In the genomic region with DNA sequence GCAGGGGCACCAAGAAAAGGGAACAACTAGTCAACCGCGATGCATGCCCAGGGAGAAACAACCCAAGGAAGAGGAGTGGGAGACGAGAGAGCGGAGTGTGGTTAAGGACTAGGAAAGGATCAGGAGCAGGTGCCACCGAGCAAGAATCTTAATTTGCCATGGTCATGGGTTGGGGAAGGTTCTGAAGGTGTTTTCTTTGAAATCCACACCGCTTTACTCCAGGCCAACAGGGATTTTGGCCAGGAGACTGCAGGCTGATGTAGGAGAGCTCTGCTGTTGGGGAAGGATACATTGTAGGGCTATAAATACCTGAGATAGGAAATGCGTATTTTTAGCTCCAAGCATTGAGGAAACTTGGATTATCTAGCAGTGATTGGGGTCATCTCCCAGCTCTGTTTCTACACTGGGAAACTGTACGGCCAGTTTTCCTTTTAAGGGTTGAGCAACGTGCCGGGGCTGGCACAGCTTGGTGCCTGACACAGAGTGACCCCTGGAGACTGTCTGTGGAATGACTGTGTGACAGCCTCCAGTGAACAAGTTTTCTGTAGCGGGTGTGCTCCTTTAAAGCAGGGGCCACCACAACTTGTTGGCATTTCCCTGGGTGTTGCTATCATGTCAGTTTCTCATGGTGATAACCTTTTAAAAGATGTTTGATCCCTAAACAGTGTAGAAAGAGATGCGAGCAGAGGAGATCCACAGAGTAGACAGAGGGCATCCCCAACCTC, we compare ENCODE assay signal across 11 cellular contexts. TPM values are rescaled to one million over a fixed set of nuclear protein-coding genes. Genes with fewer than 3 reads are reported as not detected.
DNase-seq lines count a peak whose midpoint lies in the region; ATAC-seq, FAIRE-seq and TF ChIP-seq lines count a peak whose summit lies in the region.
"Had no signal": no experiment of that assay in that cellular context is flagged by ENCODE, and none has a peak within 500 bp of the region (broad histone marks: within the 10 kb centered on the region; RNA-seq: fewer than 3 reads in every experiment).

No MANE protein-coding gene starts in this region.

- H2AFZ ChIP-seq in K562 (ENCODE audit: low read depth, low read length), result no peak overlapping the region

- H3K79me2 ChIP-seq in K562 (ENCODE audit: control insufficient read depth, insufficient read depth, low read length), result no peaks in the 10 kb centered on the region

- CTCF ChIA-PET in A549 (lab: Yijun Ruan, JAX), result interaction anchor here (0.8 to 1.7 kb wide), 7 partner anchors 10 to 647 kb away, joined by 3 to 10 read pairs (median 3); no protein-coding TSS in a partner anchor
- CTCF ChIA-PET in HEK293T (lab: Yijun Ruan, JAX), result interaction anchor here (1.0 to 1.1 kb wide), 2 partner anchors 35 to 388 kb away, joined by 3 read pairs; no protein-coding TSS in a partner anchor
- CTCF ChIA-PET in K562 (lab: Yijun Ruan, JAX; ENCODE audit: low intra/inter-chr PET ratio), result no interaction called here

- TF ChIP-seq EP300 in A549 (IDR thresholded peaks at IDR 0.05) (no peak), K562 (IDR thresholded peaks at IDR 0.05; ENCODE audit: low read length) (no peak)

- H3K9ac ChIP-seq in K562 (ENCODE audit: insufficient read depth in 1 of 2, low read depth in 2 of 2, low read length in 2 of 2), result no peak overlapping the region
- no peak overlapping the region for H3K9ac ChIP-seq in liver (ENCODE audit: low read depth in 1 of 2, low read length in 2 of 2)
- H3K9ac ChIP-seq: BLaER1 treated with 17β-estradiol and CSF1 and Interleukin-3, amounts not matched to agents 10 nM and 100 nM had no signal

- TF ChIP-seq RAD21 in A549 (conservative IDR thresholded peaks at IDR 0.05 in 1 of 2, IDR thresholded peaks at IDR 0.05 in 1 of 2) (peak; percentile 57 to 71), K562 (CRISPR knock-in tag; conservative IDR thresholded peaks at IDR 0.05 in 1 of 2, IDR thresholded peaks at IDR 0.05 in 1 of 2) (peak; percentile 11 to 41; a peak in 2 of 4 replicates), liver (IDR thresholded peaks at IDR 0.05) (peak; percentile 44 to 60)

- TF ChIP-seq CTCF in A549 (IDR thresholded peaks at IDR 0.05), result peak; percentile 38; the same call in 2 of the 3 replicates
- TF ChIP-seq CTCF in K562 (IDR thresholded peaks at IDR 0.05 in 2 of 3, conservative IDR thresholded peaks at IDR 0.05 in 1 of 3; ENCODE audit: insufficient read depth in 2 of 3, low read depth in 1 of 3, low read length in 3 of 3), result peak; percentile 34 to 42 (median 36); a peak in 3 of 6 replicates
- peak; percentile 12 for TF ChIP-seq CTCF in liver (IDR thresholded peaks at IDR 0.05; ENCODE audit: low read depth, low read length, missing input control)

- peak; percentile 78 to 94; a peak in 5 of 6 replicates for ATAC-seq in A549
- ATAC-seq in K562, result peak; percentile 70
- ATAC-seq in GM18858 (IDR thresholded peaks at IDR 0.05; ENCODE audit: unreplicated experiment), result no peak
- no peak for ATAC-seq in HG02852 (IDR thresholded peaks at IDR 0.05; ENCODE audit: unreplicated experiment)
- ATAC-seq in aorta (ENCODE audit: low FRiP score), result no peak

- H3K4me2 ChIP-seq in A549 (no peak overlapping the region), K562 (ENCODE audit: insufficient read depth, low read length) (no peak overlapping the region)
- H3K4me2 ChIP-seq: BLaER1 treated with 17β-estradiol and CSF1 and Interleukin-3, amounts not matched to agents 10 nM and 100 nM had no signal

- H3K9me1 ChIP-seq in K562 (ENCODE audit: control insufficient read depth, insufficient read depth, low read length), result no peaks in the 10 kb centered on the region

- POLR2A ChIA-PET in A549 (lab: Yijun Ruan, JAX) (no interaction called here), HEK293T (lab: Yijun Ruan, JAX) (no interaction called here), K562 (lab: Yijun Ruan, JAX) (no interaction called here)

- in situ Hi-C loops in K562 (cut with MboI), result no loop called here

- H3K4me3 ChIP-seq in A549, result no peak overlapping the region
- no peak overlapping the region for H3K4me3 ChIP-seq in K562
- no peak overlapping the region for H3K4me3 ChIP-seq in liver (ENCODE audit: low read depth in 1 of 3, low read length in 3 of 3)
- no peak overlapping the region for H3K4me3 ChIP-seq in aorta (ENCODE audit: low read length in 2 of 2)
- H3K4me3 ChIP-seq: BLaER1 treated with 17β-estradiol and CSF1 and Interleukin-3, amounts not matched to agents 10 nM and 100 nM; tibial artery had no signal

- WGBS in A549 (ENCODE audit: missing lambda C conversion rate), result 30% methylated on average over 12 of the region's 12 CpGs
- 0% methylated on average over 12 of the region's 12 CpGs for WGBS in K562 (ENCODE audit: insufficient coverage, low coverage, missing lambda C conversion rate)
- WGBS in liver, result 53% methylated on average over 12 of the region's 12 CpGs
- WGBS in aorta, 2 donors, result 54 to 56% methylated on average over 12 of the region's 12 CpGs

- intact Hi-C loops in K562 (cut with micrococcal nuclease) (no loop called here), aorta (cut with DNase I) (no loop called here)

- H3K9me3 ChIP-seq in A549 (no peaks in the 10 kb centered on the region), K562 (replicated peaks; ENCODE audit: control insufficient read depth, insufficient read depth, low read depth, low read length) (no peaks in the 10 kb centered on the region), liver (ENCODE audit: control insufficient read depth in 4 of 4, low read length in 3 of 4) (no peaks in the 10 kb centered on the region), aorta (ENCODE audit: control insufficient read depth, low read length) (no peaks in the 10 kb centered on the region)
- H3K9me3 ChIP-seq: BLaER1 treated with 17β-estradiol and CSF1 and Interleukin-3, amounts not matched to agents 10 nM and 100 nM; tibial artery had no signal

- FAIRE-seq in A549 (lab: Jason Lieb, UNC) (peak; percentile 96), K562 (lab: Jason Lieb, UNC) (no peak)
- FAIRE-seq: endothelial cell of umbilical vein had no signal

- BruUV-seq in K562 (replicated peaks; lab: Mats Ljungman, UMichigan), result no TSS peak

- DNase-seq in A549 (ENCODE audit: low read depth in 1 of 2, low spot score in 1 of 2), result peak; percentile 56 to 69
- DNase-seq in HEK293T (ENCODE audit: extremely low spot score), result peak; percentile 68
- peak in 2 of 4 experiments; percentile 9 to 15 for DNase-seq in K562 (ENCODE audit: extremely low read depth in 1 of 4, low spot score in 3 of 4)
- no peak for DNase-seq in aorta
- DNase-seq in activated CD8-positive, alpha-beta memory T cell treated with anti-CD3 and anti-CD28 coated beads, Interleukin-2, amount 50 U/mL, for 4 hours, result no peak
- DNase-seq: tibial artery had no signal

- no peak overlapping the region for H3K27ac ChIP-seq in A549
- H3K27ac ChIP-seq in K562 (ENCODE audit: extremely low read depth, low read depth, low read length), result no peak overlapping the region
- no peak overlapping the region for H3K27ac ChIP-seq in liver (ENCODE audit: low read depth in 1 of 2, low read length in 2 of 2)
- H3K27ac ChIP-seq in aorta (ENCODE audit: low read depth in 1 of 2, low read length in 2 of 2), result no peak overlapping the region
- H3K27ac ChIP-seq: BLaER1 treated with 17β-estradiol and CSF1 and Interleukin-3, amounts not matched to agents 10 nM and 100 nM; tibial artery had no signal

- H4K20me1 ChIP-seq in K562 (replicated peaks; ENCODE audit: control insufficient read depth, insufficient read depth, low read length), result no peaks in the 10 kb centered on the region
- H4K20me1 ChIP-seq: BLaER1 treated with 17β-estradiol and CSF1 and Interleukin-3, amounts not matched to agents 10 nM and 100 nM had no signal

- TF ChIP-seq POLR2A in A549 (IDR thresholded peaks at IDR 0.05; ENCODE audit: low read length) (no peak), K562 (conservative IDR thresholded peaks at IDR 0.05) (no peak)

- H3K27me3 ChIP-seq in K562 (ENCODE audit: control insufficient read depth in 2 of 2, insufficient read depth in 2 of 2, low read length in 2 of 2) (peaks cover 0 to 3% of the 10 kb centered on the region in 2 experiments; a peak in 2 of 5 replicates), liver (ENCODE audit: control insufficient read depth in 4 of 4, insufficient read depth in 4 of 4, low read length in 3 of 4) (peaks cover 0 to 8% (median under 1%) of the 10 kb centered on the region in 4 donors), aorta (ENCODE audit: control insufficient read depth in 1 of 2, insufficient read depth in 2 of 2, low read length in 1 of 2) (no peaks in the 10 kb centered on the region)
- H3K27me3 ChIP-seq: BLaER1 treated with 17β-estradiol and CSF1 and Interleukin-3, amounts not matched to agents 10 nM and 100 nM; tibial artery had no signal

- H3K4me1 ChIP-seq in A549, result no peaks in the 10 kb centered on the region
- H3K4me1 ChIP-seq in K562 (replicated peaks in 1 of 2; ENCODE audit: control insufficient read depth in 2 of 2, insufficient read depth in 2 of 2, low read length in 2 of 2), result no peaks in the 10 kb centered on the region
- H3K4me1 ChIP-seq in liver (ENCODE audit: control insufficient read depth in 4 of 4, insufficient read depth in 4 of 4, low read length in 3 of 4), result no peaks in the 10 kb centered on the region
- H3K4me1 ChIP-seq in aorta (ENCODE audit: control insufficient read depth in 1 of 2, insufficient read depth in 2 of 2, low read length in 2 of 2), result no peaks in the 10 kb centered on the region
- H3K4me1 ChIP-seq: BLaER1 treated with 17β-estradiol and CSF1 and Interleukin-3, amounts not matched to agents 10 nM and 100 nM; tibial artery had no signal

- H3K36me3 ChIP-seq in K562 (ENCODE audit: control insufficient read depth, insufficient read depth, low read length) (no peaks in the 10 kb centered on the region), liver (ENCODE audit: control insufficient read depth in 4 of 4, insufficient read depth in 3 of 4, low read depth in 1 of 4, low read length in 3 of 4) (no peaks in the 10 kb centered on the region), aorta (ENCODE audit: control insufficient read depth in 1 of 2, insufficient read depth in 2 of 2, low read length in 1 of 2) (no peaks in the 10 kb centered on the region)
- H3K36me3 ChIP-seq: BLaER1 treated with 17β-estradiol and CSF1 and Interleukin-3, amounts not matched to agents 10 nM and 100 nM; tibial artery had no signal

RNA-seq across cellular contexts. Expression of gene ZNF536, which starts 34.2 kb away (rescaled TPM):
- polyA plus RNA-seq in A549 (2011; rRNA removed), result not detected in 2 replicates
- polyA plus RNA-seq in A549 (2012; cell fraction: cytosol; rRNA removed), result not detected in 2 replicates
- polyA plus RNA-seq in A549 (2012; cell fraction: nucleus; rRNA removed), result not detected in 2 replicates
- not detected in 3 replicates for polyA plus RNA-seq in A549 (2017; fragmentation: RNase III; extraction: RNeasy Plus Mini Kit Qiagen cat#74134 plus additional on column Dnase treatment)
- not detected in 2 replicates for polyA minus RNA-seq in A549 (2011; rRNA and poly(A)+ RNA removed)
- total RNA-seq in K562 (2011; cell fraction: chromatin; rRNA removed; ENCODE audit: low replicate concordance), result not detected in 2 replicates
- not detected in 2 replicates for total RNA-seq in K562 (2011; cell fraction: nucleolus; rRNA removed)
- total RNA-seq in K562 (2011; cell fraction: nucleoplasm; rRNA removed), result not detected in 2 replicates
- total RNA-seq in K562 (2014; rRNA removed), result not detected in 2 replicates
- total RNA-seq in K562 (2014; rRNA removed; fragmentation: Illumina TruSeq; extraction: Trizol), result not detected in 2 replicates
- total RNA-seq in K562 (2015; rRNA removed; fragmentation: Illumina TruSeq; extraction: Trizol), result not detected in 2 replicates
- not detected in 2 replicates for total RNA-seq in K562 (2021)
- not detected in 2 replicates for polyA plus RNA-seq in K562 (2011; rRNA removed)
- not detected in 2 replicates for polyA plus RNA-seq in K562 (2011; cell fraction: cytosol; rRNA removed)
- polyA plus RNA-seq in K562 (2011; cell fraction: nucleus; rRNA removed), result not detected in 2 replicates
- polyA plus RNA-seq in K562 (2012), result 0.04 TPM in 1 of 2 replicates, not detected in the other
- not detected in 2 replicates for polyA plus RNA-seq in K562 (2014; fragmentation: Illumina TruSeq; extraction: Trizol)
- polyA plus RNA-seq in K562 (2014; fragmentation: Nextera tagmentation; extraction: Ambion mirVana), result not detected
- not detected in 2 replicates for polyA plus RNA-seq in K562 (2014; rRNA removed)
- polyA minus RNA-seq in K562 (2011; rRNA and poly(A)+ RNA removed), result not detected in 2 replicates
- polyA minus RNA-seq in K562 (2011; cell fraction: cytosol; rRNA and poly(A)+ RNA removed), result not detected in 2 replicates
- not detected in 2 replicates for polyA minus RNA-seq in K562 (2011; cell fraction: nucleus; rRNA and poly(A)+ RNA removed)
- under 1 TPM; 0.05 to 0.17 TPM for total RNA-seq in liver
- under 1 TPM; 0.02 to 0.11 TPM for polyA plus RNA-seq in liver
- 1 to 10 TPM in 1 of 2 donors, under 1 TPM in 1; 0.62 to 1.2 TPM for total RNA-seq in aorta
- under 1 TPM in 1 of 2 donors, not detected in 1; 0.50 TPM for polyA plus RNA-seq in aorta
- total RNA-seq: endothelial cell of umbilical vein had no signal
- polyA plus RNA-seq: endothelial cell of umbilical vein had no signal

Comparison
In these comparisons a context has a peak if more than half of its experiments do, and no peak if none do; other contexts are left out.
1. ATAC-seq: peak in A549 (2 of 2) and K562 (single experiment); none in GM18858 (single experiment), HG02852 (single experiment) and aorta (single experiment).
2. DNase-seq: peak in A549 (2 of 2) and HEK293T (single experiment); none in aorta (0 of 2) and activated CD8-positive, alpha-beta memory T cell treated with anti-CD3 and anti-CD28 coated beads, Interleukin-2, amount 50 U/mL, for 4 hours (single experiment).
3. Of the 35 proteins assayed by ChIP-seq in both K562 and A549: peak only in K562: none; only in A549: SMC3; in both: CTCF and RAD21; in neither: 31; mixed calls (peak in some experiments, not most) for 1.
4. Peak in every context shown above with its lines, with median percentiles within 50 percentile points of each other: CTCF ChIP-seq.